Comparison of ENCODE assay signal across 7 cellular contexts in the genomic region with DNA sequence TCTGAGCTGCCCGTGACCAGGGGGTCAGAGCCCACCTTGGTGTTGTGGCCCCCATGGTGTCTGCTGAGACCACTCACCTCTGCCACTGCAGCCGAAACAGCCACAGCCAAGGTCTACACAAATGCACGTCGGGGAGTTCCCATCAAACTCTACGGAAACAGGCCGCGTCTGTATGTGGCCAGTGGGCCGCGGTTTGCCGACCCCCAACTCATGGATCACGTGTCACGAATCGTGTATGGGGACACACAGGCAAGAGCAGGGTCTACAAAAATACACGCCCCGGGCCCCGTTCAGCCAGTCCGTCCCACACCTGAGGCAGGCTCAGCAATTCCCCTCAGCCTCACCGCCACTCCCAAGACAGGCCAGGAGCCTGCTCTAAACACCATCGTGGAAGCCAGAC.
"Had no signal": no experiment of that assay in that cellular context is flagged by ENCODE, and none has a peak within 500 bp of the region (broad histone marks: within the 10 kb centered on the region; RNA-seq: fewer than 3 reads in every experiment).

No MANE protein-coding gene starts in this region.

- H3K4me3 ChIP-seq: GM12878 had no signal

- DNase-seq: GDM1, GF-D8 had no signal

- FAIRE-seq: G401.6, GM12878, GM12891, GM18507, GM19239 had no signal
